26 cellular contexts compared by ENCODE assay signal in genomic region chr22:47687776-47688175, GRCh38.
"Had no signal": no experiment of that assay in that cellular context is flagged by ENCODE, and none has a peak within 500 bp of the region (broad histone marks: within the 10 kb centered on the region; RNA-seq: fewer than 3 reads in every experiment).

No MANE protein-coding gene starts in this region.

- H3K36me3 Mint-ChIP-seq: natural killer cell; neural progenitor cell; stimulated activated effector memory CD8-positive, alpha-beta T cell treated with anti-CD3 and anti-CD28 coated beads, Interleukin-12 subunit alpha, Interleukin-12 subunit beta, amount 100 ng/mL, for 72 hours; stimulated activated naive B cell treated with anti-CD40 and anti-IgM and Interleukin-4, amounts not matched to agents 10 μg/mL and 1 μg/mL and 100 μg/mL, for 72 hours had no signal

- H3K36me3 ChIP-seq: neural progenitor cell, pancreas, right lobe of liver, sigmoid colon, stomach, thoracic aorta, thyroid gland, tibial nerve, upper lobe of right lung, uterus had no signal

- H3K9me3 ChIP-seq: pancreas, psoas muscle, right lobe of liver, thyroid gland, upper lobe of right lung, uterus had no signal

- H3K4me1 Mint-ChIP-seq: naive thymus-derived CD4-positive, alpha-beta T cell; natural killer cell; nephron; stimulated activated effector memory CD8-positive, alpha-beta T cell treated with anti-CD3 and anti-CD28 coated beads, Interleukin-12 subunit alpha, Interleukin-12 subunit beta, amount 100 ng/mL, for 72 hours; stimulated activated naive B cell treated with anti-CD40 and anti-IgM and Interleukin-4, amounts not matched to agents 10 μg/mL and 1 μg/mL and 100 μg/mL, for 72 hours had no signal

- H3K27ac ChIP-seq: neural progenitor cell, pancreas, psoas muscle, right lobe of liver, sigmoid colon, stomach, thoracic aorta, thyroid gland, tibial nerve, upper lobe of right lung, uterus had no signal

- H3K9me3 Mint-ChIP-seq: stimulated activated naive CD8-positive, alpha-beta T cell treated with anti-CD3 and anti-CD28 coated beads, Interleukin-15, Interleukin-2, amounts not matched to agents 100 ng/mL and 50 ng/mL, for 24 hours had no signal

- H3K4me1 ChIP-seq: pancreas, psoas muscle, right lobe of liver, sigmoid colon, stomach, thyroid gland, tibial nerve, upper lobe of right lung, uterus had no signal

- H3K4me2 ChIP-seq: neural progenitor cell had no signal

- H3K4me3 Mint-ChIP-seq: naive thymus-derived CD4-positive, alpha-beta T cell; natural killer cell; nephron; neural progenitor cell; stimulated activated effector memory CD8-positive, alpha-beta T cell treated with anti-CD3 and anti-CD28 coated beads, Interleukin-12 subunit alpha, Interleukin-12 subunit beta, amount 100 ng/mL, for 72 hours; stimulated activated naive B cell treated with anti-CD40 and anti-IgM and Interleukin-4, amounts not matched to agents 10 μg/mL and 1 μg/mL and 100 μg/mL, for 72 hours; stimulated activated naive CD8-positive, alpha-beta T cell treated with anti-CD3 and anti-CD28 coated beads, Interleukin-15, Interleukin-2, amounts not matched to agents 100 ng/mL and 50 ng/mL, for 24 hours had no signal

- H3K27ac Mint-ChIP-seq: naive thymus-derived CD4-positive, alpha-beta T cell; natural killer cell; nephron; neural progenitor cell; stimulated activated effector memory CD8-positive, alpha-beta T cell treated with anti-CD3 and anti-CD28 coated beads, Interleukin-12 subunit alpha, Interleukin-12 subunit beta, amount 100 ng/mL, for 72 hours; stimulated activated naive B cell treated with anti-CD40 and anti-IgM and Interleukin-4, amounts not matched to agents 10 μg/mL and 1 μg/mL and 100 μg/mL, for 72 hours; stimulated activated naive CD8-positive, alpha-beta T cell treated with anti-CD3 and anti-CD28 coated beads, Interleukin-15, Interleukin-2, amounts not matched to agents 100 ng/mL and 50 ng/mL, for 24 hours had no signal

- H3K27me3 ChIP-seq: neural progenitor cell, pancreas, right lobe of liver, thyroid gland, tibial nerve, upper lobe of right lung, uterus had no signal

- DNase-seq: naive thymus-derived CD4-positive, alpha-beta T cell; natural killer cell; occipital lobe; pancreas; psoas muscle; right cardiac atrium; right lobe of liver; sigmoid colon; small intestine; stimulated activated CD4-positive, alpha-beta T cell treated with anti-CD3 and anti-CD28 coated beads, Interleukin-15, amount 100 ng/mL, for 24 hours; stimulated activated CD4-positive, alpha-beta T cell treated with anti-CD3 and anti-CD28 coated beads, Interleukin-2, amount 100 ng/mL, for 24 hours; stimulated activated CD4-positive, alpha-beta T cell treated with anti-CD3 and anti-CD28 coated beads, Interleukin-2, amount 100 ng/mL, for 48 hours; stimulated activated CD4-positive, alpha-beta T cell treated with anti-CD3 and anti-CD28 coated beads, Interleukin-4, amount 100 ng/mL, for 24 hours; stimulated activated naive B cell treated with anti-CD40 and anti-IgM and Interleukin-4, amounts not matched to agents 10 μg/mL and 1 μg/mL and 100 μg/mL, for 72 hours; stimulated activated naive CD4-positive, alpha-beta T cell treated with Interleukin-2 at 50 U/mL for 16 hours; stomach; thyroid gland; trophoblast cell; upper lobe of right lung; uterus had no signal

- H3K4me3 ChIP-seq: neural progenitor cell, pancreas, psoas muscle, right lobe of liver, sigmoid colon, stomach, thoracic aorta, thyroid gland, tibial nerve, upper lobe of right lung, uterus had no signal

- H3K9ac ChIP-seq: neural progenitor cell had no signal
